In genomic region chr2:160491922-160492371, GRCh38 we compare ENCODE assay signal across 8 cellular contexts. TPM values are rescaled to one million over a fixed set of nuclear protein-coding genes. Genes with fewer than 3 reads are reported as not detected.
DNase-seq lines count a peak whose midpoint lies in the region; ATAC-seq and TF ChIP-seq lines count a peak whose summit lies in the region.

No MANE protein-coding gene starts in this region.

- ATAC-seq in natural killer cell treated with Interleukin-12 subunit alpha and Interleukin-12 subunit beta and Interleukin-15 and Interleukin-18, amount 100 ng/mL, for 72 hours: no peak
- ATAC-seq in GM18909 (IDR thresholded peaks at IDR 0.05; ENCODE audit: poor library complexity, unreplicated experiment) (no peak), GM21786 (IDR thresholded peaks at IDR 0.05; ENCODE audit: unreplicated experiment) (no peak), HG02884 (IDR thresholded peaks at IDR 0.05; ENCODE audit: unreplicated experiment) (no peak)

- H3K27me3 Mint-ChIP-seq in Calu3 (ENCODE audit: unreplicated experiment) (no peaks in the 10 kb centered on the region), endothelial cell (ENCODE audit: unreplicated experiment) (peaks cover 6% of the 10 kb centered on the region)
- peaks cover 9 to 15% of the 10 kb centered on the region in 2 donors for H3K27me3 Mint-ChIP-seq in natural killer cell treated with Interleukin-12 subunit alpha and Interleukin-12 subunit beta and Interleukin-15 and Interleukin-18, amount 100 ng/mL, for 72 hours

- CTCF ChIA-PET in Calu3 (lab: Charles Lee): interaction anchor here (0.8 kb wide), 1 partner anchor 155 kb away, joined by 3 read pairs; no protein-coding TSS in a partner anchor

- H3K27ac Mint-ChIP-seq in Calu3 (ENCODE audit: unreplicated experiment) (peak overlapping the region; percentile 82), endothelial cell (ENCODE audit: unreplicated experiment) (peak overlapping the region; percentile 93)
- H3K27ac Mint-ChIP-seq in natural killer cell treated with Interleukin-12 subunit alpha and Interleukin-12 subunit beta and Interleukin-15 and Interleukin-18, amount 100 ng/mL, for 72 hours: peak overlapping the region; percentile 78 to 86

- no peaks in the 10 kb centered on the region for H3K27me3 ChIP-seq in Peyer's patch

- BruUV-seq in Calu3 (replicated peaks; lab: Mats Ljungman, UMichigan): no TSS peak

- H3K4me1 Mint-ChIP-seq in Calu3 (ENCODE audit: low read depth, unreplicated experiment) (peaks cover 8% of the 10 kb centered on the region), endothelial cell (ENCODE audit: unreplicated experiment) (peaks cover 26% of the 10 kb centered on the region)
- H3K4me1 Mint-ChIP-seq in natural killer cell treated with Interleukin-12 subunit alpha and Interleukin-12 subunit beta and Interleukin-15 and Interleukin-18, amount 100 ng/mL, for 72 hours (ENCODE audit: low read depth in 2 of 2): peaks cover 10 to 30% of the 10 kb centered on the region in 2 donors

- no peak for TF ChIP-seq CTCF in Calu3 (IDR thresholded peaks at IDR 0.05; ENCODE audit: unreplicated experiment)
- TF ChIP-seq CTCF in Peyer's patch (IDR thresholded peaks at IDR 0.05): no peak
- TF ChIP-seq CTCF in endothelial cell (IDR thresholded peaks at IDR 0.05; ENCODE audit: unreplicated experiment): no peak

- intact Hi-C loops in Calu3 (cut with micrococcal nuclease; ENCODE audit: unreplicated experiment): loop anchor here (2.0 to 10.0 kb wide), 3 partner anchors 75 to 479 kb away; no protein-coding TSS in a partner anchor

- H3K36me3 Mint-ChIP-seq in Calu3 (ENCODE audit: insufficient read depth, unreplicated experiment) (peaks cover 27% of the 10 kb centered on the region), endothelial cell (ENCODE audit: low read depth, unreplicated experiment) (peaks cover 5% of the 10 kb centered on the region)
- H3K36me3 Mint-ChIP-seq in natural killer cell treated with Interleukin-12 subunit alpha and Interleukin-12 subunit beta and Interleukin-15 and Interleukin-18, amount 100 ng/mL, for 72 hours: no peaks in the 10 kb centered on the region

- H3K9me3 Mint-ChIP-seq in Calu3 (ENCODE audit: low read depth, unreplicated experiment) (no peaks in the 10 kb centered on the region), endothelial cell (ENCODE audit: unreplicated experiment) (no peaks in the 10 kb centered on the region)
- no peaks in the 10 kb centered on the region for H3K9me3 Mint-ChIP-seq in natural killer cell treated with Interleukin-12 subunit alpha and Interleukin-12 subunit beta and Interleukin-15 and Interleukin-18, amount 100 ng/mL, for 72 hours

- peaks cover 0 to 6% (median 0%) of the 10 kb centered on the region in 4 donors for H3K4me1 ChIP-seq in Peyer's patch

- H3K9me3 ChIP-seq in Peyer's patch: no peaks in the 10 kb centered on the region

- H3K4me3 ChIP-seq in Peyer's patch: peak overlapping the region; percentile 67 to 76 (median 71)

- no peak for TF ChIP-seq POLR2A in Peyer's patch (IDR thresholded peaks at IDR 0.05)

- H3K36me3 ChIP-seq in Peyer's patch: no peaks in the 10 kb centered on the region

- H3K27ac ChIP-seq in Peyer's patch: peak overlapping the region; percentile 84 to 91 (median 88)

- peak overlapping the region; percentile 98 for H3K4me3 Mint-ChIP-seq in Calu3 (ENCODE audit: low read depth, unreplicated experiment)
- peak overlapping the region; percentile 96 for H3K4me3 Mint-ChIP-seq in endothelial cell (ENCODE audit: unreplicated experiment)
- H3K4me3 Mint-ChIP-seq in natural killer cell treated with Interleukin-12 subunit alpha and Interleukin-12 subunit beta and Interleukin-15 and Interleukin-18, amount 100 ng/mL, for 72 hours: peak overlapping the region; percentile 94

- DNase-seq in Calu3: no peak
- no peak for DNase-seq in Peyer's patch
- peak; percentile 18 for DNase-seq in endothelial cell (ENCODE audit: low spot score)
- no peak for DNase-seq in natural killer cell treated with Interleukin-12 subunit alpha and Interleukin-12 subunit beta and Interleukin-15 and Interleukin-18, amount 100 ng/mL, for 72 hours (ENCODE audit: low spot score)
- DNase-seq in SHP77 treated with DMSO at 0.1 percent for 48 hours (lab: John Stamatoyannopoulos, UW): no peak

RNA-seq across cellular contexts. Expression of gene RBMS1, which starts 1.7 kb away (rescaled TPM):
- total RNA-seq in Calu3 (2022): 57.9 and 61.9 TPM in 2 replicates
- total RNA-seq in Peyer's patch: 10 to 100 TPM; 10.5 to 41.3 (median 18.5) TPM
- 136 TPM for total RNA-seq in endothelial cell (ENCODE audit: unreplicated experiment)
- total RNA-seq in natural killer cell treated with Interleukin-12 subunit alpha and Interleukin-12 subunit beta and Interleukin-15 and Interleukin-18, amount 100 ng/mL, for 72 hours: 10 to 100 TPM; 59.4 to 86.1 TPM
